1 cellular context compared by ENCODE assay signal in genomic region chr3:108006077-108006675, GRCh38.
TF ChIP-seq lines count a peak whose summit lies in the region.

No MANE protein-coding gene starts in this region.

TF ChIP-seq in IMR-90, 13 proteins besides CTCF, POLR2A, EP300 and RAD21 (continued from another document):
- TF ChIP-seq ELK1 (IDR thresholded peaks at IDR 0.05; ENCODE audit: borderline replicate concordance, low read depth, low read length) (no peak), SMC3 (IDR thresholded peaks at IDR 0.05; ENCODE audit: low read depth, low read length) (no peak), BHLHE40 (IDR thresholded peaks at IDR 0.05; ENCODE audit: low read depth, low read length) (no peak), MXI1 (IDR thresholded peaks at IDR 0.05; ENCODE audit: borderline replicate concordance, low read depth, low read length) (no peak), FOS (IDR thresholded peaks at IDR 0.05; ENCODE audit: low read depth, low read length) (no peak), CEBPB (IDR thresholded peaks at IDR 0.05; ENCODE audit: low read depth, low read length) (no peak), RCOR1 (IDR thresholded peaks at IDR 0.05; ENCODE audit: insufficient replicate concordance, low read length) (no peak)
TF ChIP-seq in IMR-90: peak in this region for 0.
